ENCODE assay signal across 22 cellular contexts in genomic region chr11:6742260-6742659, GRCh38. TPM values are rescaled to one million over a fixed set of nuclear protein-coding genes. Genes with fewer than 3 reads are reported as not detected.
DNase-seq lines count a peak whose midpoint lies in the region; TF ChIP-seq lines count a peak whose summit lies in the region.
"Had no signal": no experiment of that assay in that cellular context is flagged by ENCODE, and none has a peak within 500 bp of the region (broad histone marks: within the 10 kb centered on the region; RNA-seq: fewer than 3 reads in every experiment).

No MANE protein-coding gene starts in this region.

- WGBS in thyroid gland, 2 donors = 60 to 65% methylated on average over 7 of the region's 7 CpGs

- H3K4me1 ChIP-seq in Loucy (ENCODE audit: insufficient read depth, low read length, poor library complexity, severe bottlenecking) = peaks cover 82% of the 10 kb centered on the region
- H3K4me1 ChIP-seq in thyroid gland = no peaks in the 10 kb centered on the region
- H3K4me1 ChIP-seq: uterus had no signal

- intact Hi-C loops in CD14-positive monocyte (cut with micrococcal nuclease) (no loop called here), thyroid gland (cut with DNase I) (no loop called here)

- no peak overlapping the region for H3K27ac Mint-ChIP-seq in activated T-cell treated with anti-CD3 and anti-CD28 coated beads, Interleukin-2, amount 50 U/mL, for 24 hours
- peak overlapping the region; percentile 34 for H3K27ac Mint-ChIP-seq in activated naive CD4-positive, alpha-beta T cell treated with anti-CD3 and anti-CD28 coated beads, Interleukin-2, amount 10 ng/mL, durations not matched to agents 7 days and 5 days
- no peak overlapping the region for H3K27ac Mint-ChIP-seq in CD14-positive monocyte
- H3K27ac Mint-ChIP-seq: natural killer cell treated with Interleukin-12 subunit alpha and Interleukin-12 subunit beta and Interleukin-15 and Interleukin-18, amount 100 ng/mL, for 72 hours; T-helper 17 cell had no signal

- POLR2A ChIA-PET in RWPE1 (lab: Yijun Ruan, JAX; ENCODE audit: low non-redundant PET) = no interaction called here

- H3K79me2 ChIP-seq in Loucy (ENCODE audit: insufficient read depth, low read length) = peaks cover 39% of the 10 kb centered on the region

- CTCF ChIA-PET in activated naive CD4-positive, alpha-beta T cell treated with anti-CD3 and anti-CD28 coated beads, Interleukin-2, amount 10 ng/mL, durations not matched to agents 7 days and 5 days (lab: Charles Lee) = interaction anchor here (1.1 to 10.2 kb wide), 2 partner anchors 8 to 14 kb away, joined by 6 to 185 read pairs; no protein-coding TSS in a partner anchor
- CTCF ChIA-PET in RWPE1 (lab: Yijun Ruan, JAX) = no interaction called here

- no peaks in the 10 kb centered on the region for H3K9me2 ChIP-seq in Loucy (replicated peaks; ENCODE audit: low read depth, low read length)

- H4K20me1 ChIP-seq in Loucy (ENCODE audit: insufficient read depth, low read length, poor library complexity, severe bottlenecking) = no peaks in the 10 kb centered on the region

- H3K27me3 ChIP-seq in Loucy (ENCODE audit: insufficient read depth, low read length, poor library complexity, severe bottlenecking) (no peaks in the 10 kb centered on the region), thyroid gland (no peaks in the 10 kb centered on the region)
- H3K27me3 ChIP-seq: uterus had no signal

- no peak overlapping the region for H2AFZ ChIP-seq in Loucy (ENCODE audit: low read length)

- H3K4me3 Mint-ChIP-seq in activated T-cell treated with anti-CD3 and anti-CD28 coated beads, Interleukin-2, amount 50 U/mL, for 24 hours = no peak overlapping the region
- no peak overlapping the region for H3K4me3 Mint-ChIP-seq in activated naive CD4-positive, alpha-beta T cell treated with anti-CD3 and anti-CD28 coated beads, Interleukin-2, amount 10 ng/mL, durations not matched to agents 7 days and 5 days
- no peak overlapping the region for H3K4me3 Mint-ChIP-seq in CD14-positive monocyte
- H3K4me3 Mint-ChIP-seq: natural killer cell treated with Interleukin-12 subunit alpha and Interleukin-12 subunit beta and Interleukin-15 and Interleukin-18, amount 100 ng/mL, for 72 hours; T-helper 17 cell had no signal

- H3K4me3 ChIP-seq in Loucy (ENCODE audit: low read length, poor library complexity, severe bottlenecking) (peak overlapping the region; percentile 47), thyroid gland (replicated peaks in 1 of 3) (no peak overlapping the region)
- H3K4me3 ChIP-seq: uterus had no signal

- H3K9me3 Mint-ChIP-seq in activated T-cell treated with anti-CD3 and anti-CD28 coated beads, Interleukin-2, amount 50 U/mL, for 24 hours = no peaks in the 10 kb centered on the region
- no peaks in the 10 kb centered on the region for H3K9me3 Mint-ChIP-seq in activated naive CD4-positive, alpha-beta T cell treated with anti-CD3 and anti-CD28 coated beads, Interleukin-2, amount 10 ng/mL, durations not matched to agents 7 days and 5 days
- no peaks in the 10 kb centered on the region for H3K9me3 Mint-ChIP-seq in CD14-positive monocyte
- H3K9me3 Mint-ChIP-seq: natural killer cell treated with Interleukin-12 subunit alpha and Interleukin-12 subunit beta and Interleukin-15 and Interleukin-18, amount 100 ng/mL, for 72 hours had no signal

- H3K9me3 ChIP-seq in Loucy (ENCODE audit: insufficient read depth, low read depth, low read length) (no peaks in the 10 kb centered on the region), thyroid gland (no peaks in the 10 kb centered on the region)
- H3K9me3 ChIP-seq: uterus had no signal

- no peaks in the 10 kb centered on the region for H3K27me3 Mint-ChIP-seq in activated T-cell treated with anti-CD3 and anti-CD28 coated beads, Interleukin-2, amount 50 U/mL, for 24 hours
- no peaks in the 10 kb centered on the region for H3K27me3 Mint-ChIP-seq in activated naive CD4-positive, alpha-beta T cell treated with anti-CD3 and anti-CD28 coated beads, Interleukin-2, amount 10 ng/mL, durations not matched to agents 7 days and 5 days
- H3K27me3 Mint-ChIP-seq in CD14-positive monocyte (ENCODE audit: low read depth in 3 of 3) = peaks cover 0 to 3% (median 0%) of the 10 kb centered on the region in 3 donors
- H3K27me3 Mint-ChIP-seq: natural killer cell treated with Interleukin-12 subunit alpha and Interleukin-12 subunit beta and Interleukin-15 and Interleukin-18, amount 100 ng/mL, for 72 hours; T-helper 17 cell had no signal

- peak overlapping the region; percentile 95 for H3K4me2 ChIP-seq in Loucy (ENCODE audit: low read depth, low read length, poor library complexity, severe bottlenecking)

- peaks cover 7% of the 10 kb centered on the region; the same call in 1 of the 2 replicates for H3F3A ChIP-seq in Loucy (ENCODE audit: low read depth)

- no peak for TF ChIP-seq POLR2A in thyroid gland (IDR thresholded peaks at IDR 0.05)

- DNase-seq in activated T-cell treated with anti-CD3 and anti-CD28 coated beads, Interleukin-2, amount 50 U/mL, for 24 hours = peak; percentile 58
- no peak for DNase-seq in activated T-cell treated with anti-CD3 and anti-CD28 coated beads, Interleukin-2, amount 50 U/mL, for 1 hour
- no peak for DNase-seq in activated naive CD4-positive, alpha-beta T cell treated with anti-CD3 and anti-CD28 coated beads, Interleukin-2, amount 10 ng/mL, durations not matched to agents 7 days and 5 days
- DNase-seq in stimulated activated CD8-positive, alpha-beta memory T cell treated with anti-CD3 and anti-CD28 coated beads, Interleukin-4, amount 100 ng/mL, for 48 hours = peak; percentile 51
- DNase-seq in CD14-positive monocyte (ENCODE audit: low spot score) (no peak), RWPE1 (ENCODE audit: low spot score) (no peak), thyroid gland (no peak)
- DNase-seq: activated CD4-positive, CD25-positive, alpha-beta regulatory T cell; activated gamma-delta T cell; hippocampal formation; mesenchymal stem cell; NCI-H187 treated with DMSO at 0.1 percent for 48 hours; NCI-H510A; SIG-M5; T-helper 17 cell; uterus had no signal

- no peak overlapping the region for H3K9ac ChIP-seq in Loucy (ENCODE audit: low read depth, low read length, poor library complexity, severe bottlenecking)

- H3K36me3 ChIP-seq in Loucy (ENCODE audit: insufficient read depth, low read length) = no peaks in the 10 kb centered on the region
- H3K36me3 ChIP-seq in thyroid gland = no peaks in the 10 kb centered on the region
- H3K36me3 ChIP-seq: uterus had no signal

- H3K36me3 Mint-ChIP-seq in activated T-cell treated with anti-CD3 and anti-CD28 coated beads, Interleukin-2, amount 50 U/mL, for 24 hours (ENCODE audit: low read depth) = peaks cover 11% of the 10 kb centered on the region
- H3K36me3 Mint-ChIP-seq in activated naive CD4-positive, alpha-beta T cell treated with anti-CD3 and anti-CD28 coated beads, Interleukin-2, amount 10 ng/mL, durations not matched to agents 7 days and 5 days = peaks cover 36% of the 10 kb centered on the region
- peaks cover 12 to 20% of the 10 kb centered on the region in 2 donors for H3K36me3 Mint-ChIP-seq in CD14-positive monocyte

- H3K27ac ChIP-seq in RWPE1 = no peak overlapping the region
- no peak overlapping the region for H3K27ac ChIP-seq in thyroid gland
- H3K27ac ChIP-seq: uterus had no signal

- peaks cover 53% of the 10 kb centered on the region for H3K4me1 Mint-ChIP-seq in activated T-cell treated with anti-CD3 and anti-CD28 coated beads, Interleukin-2, amount 50 U/mL, for 24 hours (ENCODE audit: low read depth)
- H3K4me1 Mint-ChIP-seq in activated naive CD4-positive, alpha-beta T cell treated with anti-CD3 and anti-CD28 coated beads, Interleukin-2, amount 10 ng/mL, durations not matched to agents 7 days and 5 days = peaks cover 56% of the 10 kb centered on the region
- peaks cover 14% of the 10 kb centered on the region for H3K4me1 Mint-ChIP-seq in CD14-positive monocyte

- no peak for TF ChIP-seq CTCF in Loucy (conservative IDR thresholded peaks at IDR 0.05; ENCODE audit: low read length)
- no peak for TF ChIP-seq CTCF in CD14-positive monocyte (IDR thresholded peaks at IDR 0.05)
- no peak for TF ChIP-seq CTCF in RWPE1 (conservative IDR thresholded peaks at IDR 0.05; ENCODE audit: low read depth)
- no peak for TF ChIP-seq CTCF in thyroid gland (IDR thresholded peaks at IDR 0.05)

RNA-seq across cellular contexts. Expression of gene OR2AG2, which starts 29.5 kb away (rescaled TPM):
- not detected for polyA plus RNA-seq in CD14-positive monocyte
- total RNA-seq in thyroid gland = under 1 TPM; 0.11 to 0.92 (median 0.34) TPM
- total RNA-seq: T-helper 17 cell had no signal

RNA-seq across cellular contexts. Expression of gene OR2AG1, which starts 40.6 kb away (rescaled TPM):
- not detected for polyA plus RNA-seq in CD14-positive monocyte
- not detected for total RNA-seq in thyroid gland
- total RNA-seq: endothelial cell of umbilical vein; fibroblast of villous mesenchyme; kidney epithelial cell; natural killer cell treated with Interleukin-12 subunit alpha and Interleukin-12 subunit beta and Interleukin-15 and Interleukin-18, amount 100 ng/mL, for 72 hours; posterior vena cava; T-helper 17 cell; uterus had no signal
- polyA plus RNA-seq: endothelial cell of umbilical vein had no signal

RNA-seq across cellular contexts. Expression of gene OR6A2, which starts 57.2 kb away (rescaled TPM):
- not detected for polyA plus RNA-seq in CD14-positive monocyte
- under 1 TPM; 0.27 to 0.92 (median 0.67) TPM for total RNA-seq in thyroid gland
- total RNA-seq: kidney epithelial cell, T-helper 17 cell had no signal

RNA-seq across cellular contexts. Expression of gene MRPL17, which starts 59.1 kb away (rescaled TPM):
- 10 to 100 TPM; 12.8 to 14.0 TPM for polyA plus RNA-seq in CD14-positive monocyte
- 100 to 1,000 TPM in 2 of 4 donors, 10 to 100 TPM in 2; 37.8 to 579 (median 144) TPM for total RNA-seq in thyroid gland

Comparison
In these comparisons a context has a peak if more than half of its experiments do, and no peak if none do; other contexts are left out.
1. DNase-seq: peak in activated T-cell treated with anti-CD3 and anti-CD28 coated beads, Interleukin-2, amount 50 U/mL, for 24 hours (single experiment) and stimulated activated CD8-positive, alpha-beta memory T cell treated with anti-CD3 and anti-CD28 coated beads, Interleukin-4, amount 100 ng/mL, for 48 hours (single experiment); none in activated T-cell treated with anti-CD3 and anti-CD28 coated beads, Interleukin-2, amount 50 U/mL, for 1 hour (single experiment), activated naive CD4-positive, alpha-beta T cell treated with anti-CD3 and anti-CD28 coated beads, Interleukin-2, amount 10 ng/mL, durations not matched to agents 7 days and 5 days (single experiment), CD14-positive monocyte (single experiment), RWPE1 (single experiment) and thyroid gland (0 of 2).